Comparison of ENCODE assay signal across 1 cellular context in genomic region chr6:150368762-150369161, GRCh38.
TF ChIP-seq lines count a peak whose summit lies in the region.

A gene with protein sequence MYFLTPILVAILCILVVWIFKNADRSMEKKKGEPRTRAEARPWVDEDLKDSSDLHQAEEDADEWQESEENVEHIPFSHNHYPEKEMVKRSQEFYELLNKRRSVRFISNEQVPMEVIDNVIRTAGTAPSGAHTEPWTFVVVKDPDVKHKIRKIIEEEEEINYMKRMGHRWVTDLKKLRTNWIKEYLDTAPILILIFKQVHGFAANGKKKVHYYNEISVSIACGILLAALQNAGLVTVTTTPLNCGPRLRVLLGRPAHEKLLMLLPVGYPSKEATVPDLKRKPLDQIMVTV (plus strand): TSS chr6:150369012. CDS start chr6:150369032, 20 bp downstream.

TF ChIP-seq in liver, 16 proteins besides CTCF, POLR2A, EP300 and RAD21 (continued from another document):
- TF ChIP-seq ATF3 (IDR thresholded peaks at IDR 0.05) (peak; percentile 45), RXRA (IDR thresholded peaks at IDR 0.05) (peak; percentile 87 to 93), REST (IDR thresholded peaks at IDR 0.05) (peak; percentile 43), FOXA2 (IDR thresholded peaks at IDR 0.05) (peak; percentile 67), YY1 (IDR thresholded peaks at IDR 0.05) (peak; percentile 89), JUND (IDR thresholded peaks at IDR 0.05) (peak; percentile 75 to 76), MAX (IDR thresholded peaks at IDR 0.05) (peak; percentile 87), HNF4A (conservative IDR thresholded peaks at IDR 0.05) (peak; percentile 100), FOXA1 (IDR thresholded peaks at IDR 0.05) (peak; percentile 84), TAF1 (conservative IDR thresholded peaks at IDR 0.05) (no peak), HNF4G (IDR thresholded peaks at IDR 0.05) (peak; percentile 98), EGR1 (IDR thresholded peaks at IDR 0.05; ENCODE audit: low read depth in 2 of 2) (peak in 1 of 2 donors; percentile 28)
- TF ChIP-seq, protein P1, sequence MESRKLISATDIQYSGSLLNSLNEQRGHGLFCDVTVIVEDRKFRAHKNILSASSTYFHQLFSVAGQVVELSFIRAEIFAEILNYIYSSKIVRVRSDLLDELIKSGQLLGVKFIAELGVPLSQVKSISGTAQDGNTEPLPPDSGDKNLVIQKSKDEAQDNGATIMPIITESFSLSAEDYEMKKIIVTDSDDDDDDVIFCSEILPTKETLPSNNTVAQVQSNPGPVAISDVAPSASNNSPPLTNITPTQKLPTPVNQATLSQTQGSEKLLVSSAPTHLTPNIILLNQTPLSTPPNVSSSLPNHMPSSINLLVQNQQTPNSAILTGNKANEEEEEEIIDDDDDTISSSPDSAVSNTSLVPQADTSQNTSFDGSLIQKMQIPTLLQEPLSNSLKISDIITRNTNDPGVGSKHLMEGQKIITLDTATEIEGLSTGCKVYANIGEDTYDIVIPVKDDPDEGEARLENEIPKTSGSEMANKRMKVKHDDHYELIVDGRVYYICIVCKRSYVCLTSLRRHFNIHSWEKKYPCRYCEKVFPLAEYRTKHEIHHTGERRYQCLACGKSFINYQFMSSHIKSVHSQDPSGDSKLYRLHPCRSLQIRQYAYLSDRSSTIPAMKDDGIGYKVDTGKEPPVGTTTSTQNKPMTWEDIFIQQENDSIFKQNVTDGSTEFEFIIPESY (IDR thresholded peaks at IDR 0.05): peak; percentile 62
